ENCODE assay signal across 26 cellular contexts in genomic region chr1:159868766-159869165, GRCh38. TPM values are rescaled to one million over a fixed set of nuclear protein-coding genes. Genes with fewer than 3 reads are reported as not detected.
A peak's percentile ranks its signal among the peaks of the same experiment; 100 is the strongest.
DNase-seq lines count a peak whose midpoint lies in the region; ATAC-seq and TF ChIP-seq lines count a peak whose summit lies in the region.
"Had no signal": no experiment of that assay in that cellular context is flagged by ENCODE, and none has a peak within 500 bp of the region (broad histone marks: within the 10 kb centered on the region; RNA-seq: fewer than 3 reads in every experiment).

No MANE protein-coding gene starts in this region.

- no peak overlapping the region for H3K27ac Mint-ChIP-seq in activated T-helper 2 cell treated with anti-CD3 and anti-CD28 coated beads, Interferon-gamma antibody, Interleukin-2, Interleukin-4, amounts not matched to agents 10 μg/mL and 5 μg/mL and 100 μg/mL, durations not matched to agents 14 hours and 24 hours and 36 hours
- H3K27ac Mint-ChIP-seq: activated naive CD8-positive, alpha-beta T cell; dendritic cell treated with granulocyte-macrophage colony-stimulating factor and Interleukin-4, amounts not matched to agents 40 ng/mL and 50 ng/mL, for 4 days; H9; memory B cell; stimulated activated naive CD8-positive, alpha-beta T cell treated with anti-CD3 and anti-CD28 coated beads, Interleukin-15, Interleukin-2, amounts not matched to agents 100 ng/mL and 50 ng/mL, for 24 hours had no signal

- H3K4me1 ChIP-seq in KMS-11 (ENCODE audit: low read depth, poor library complexity, severe bottlenecking): peaks cover 31% of the 10 kb centered on the region
- peaks cover 25% of the 10 kb centered on the region for H3K4me1 ChIP-seq in RWPE2 (ENCODE audit: insufficient read depth, poor library complexity, severe bottlenecking)
- H3K4me1 ChIP-seq in mucosa of rectum (ENCODE audit: control insufficient read depth in 2 of 2, insufficient read depth in 2 of 2, low read length in 2 of 2): peaks cover 19 to 20% of the 10 kb centered on the region in 2 donors
- H3K4me1 ChIP-seq in aorta (ENCODE audit: control insufficient read depth in 1 of 2, insufficient read depth in 2 of 2, low read length in 2 of 2): no peaks in the 10 kb centered on the region
- H3K4me1 ChIP-seq in tibial nerve: peaks cover 0 to 10% (median 3%) of the 10 kb centered on the region in 4 donors
- H3K4me1 ChIP-seq: Caco-2 had no signal

- WGBS in aorta, 2 donors: 57 to 82% methylated on average over 3 of the region's 3 CpGs
- WGBS in tibial nerve, 2 donors: 33 to 72% methylated on average over 3 of the region's 3 CpGs

- DNase-seq in RWPE2 (ENCODE audit: low spot score): no peak
- no peak for DNase-seq in aorta
- no peak for DNase-seq in dedifferentiated amniotic fluid mesenchymal stem cell (ENCODE audit: extremely low spot score)
- DNase-seq in tibial nerve (ENCODE audit: low spot score in 2 of 2): no peak
- DNase-seq in activated T-helper 2 cell treated with anti-CD3 and anti-CD28 coated beads, Interferon-gamma antibody, Interleukin-2, Interleukin-4, amounts not matched to agents 10 μg/mL and 5 μg/mL and 100 μg/mL, durations not matched to agents 14 hours and 24 hours and 36 hours (ENCODE audit: low spot score): no peak
- DNase-seq: activated CD4-positive, CD25-positive, alpha-beta regulatory T cell treated with anti-CD3 and anti-CD28 coated beads, Interleukin-2, amount 50 U/mL, for 72 hours; activated CD8-positive, alpha-beta memory T cell treated with anti-CD3 and anti-CD28 coated beads for 24 hours; AML-193; Caco-2; H9; KG1; naive thymus-derived CD8-positive, alpha-beta T cell; NCI-H1092 treated with DMSO at 0.1 percent for 48 hours; NCI-H748 treated with DMSO at 0.1 percent for 48 hours; Peyer's patch; upper lobe of left lung had no signal

- H3K27ac ChIP-seq in KMS-11 (peak overlapping the region; percentile 76), RWPE2 (ENCODE audit: poor library complexity, severe bottlenecking) (peak overlapping the region; percentile 47), mucosa of rectum (ENCODE audit: low read depth in 2 of 2, low read length in 2 of 2) (peak overlapping the region; percentile 82 to 84), aorta (ENCODE audit: low read depth in 1 of 2, low read length in 2 of 2) (no peak overlapping the region), tibial nerve (no peak overlapping the region)
- H3K27ac ChIP-seq: brain microvascular endothelial cell, gastroesophageal sphincter, SK-N-MC, upper lobe of left lung had no signal

- intact Hi-C loops in aorta (cut with DNase I): no loop called here
- intact Hi-C loops in activated T-helper 2 cell treated with anti-CD3 and anti-CD28 coated beads, Interferon-gamma antibody, Interleukin-2, Interleukin-4, amounts not matched to agents 10 μg/mL and 5 μg/mL and 100 μg/mL, durations not matched to agents 14 hours and 24 hours and 36 hours (cut with micrococcal nuclease): no loop called here

- H3K27me3 ChIP-seq in KMS-11 (ENCODE audit: insufficient read depth, low read depth): no peaks in the 10 kb centered on the region
- no peaks in the 10 kb centered on the region for H3K27me3 ChIP-seq in RWPE2 (ENCODE audit: insufficient read depth, poor library complexity, severe bottlenecking)
- no peaks in the 10 kb centered on the region for H3K27me3 ChIP-seq in mucosa of rectum (ENCODE audit: control insufficient read depth in 2 of 2, insufficient read depth in 2 of 2, low read length in 2 of 2)
- no peaks in the 10 kb centered on the region for H3K27me3 ChIP-seq in aorta (ENCODE audit: control insufficient read depth in 1 of 2, insufficient read depth in 2 of 2, low read length in 1 of 2)
- H3K27me3 ChIP-seq in tibial nerve: no peaks in the 10 kb centered on the region
- H3K27me3 ChIP-seq: brain microvascular endothelial cell, Peyer's patch, upper lobe of left lung had no signal

- H3K9me3 Mint-ChIP-seq in activated T-helper 2 cell treated with anti-CD3 and anti-CD28 coated beads, Interferon-gamma antibody, Interleukin-2, Interleukin-4, amounts not matched to agents 10 μg/mL and 5 μg/mL and 100 μg/mL, durations not matched to agents 14 hours and 24 hours and 36 hours: no peaks in the 10 kb centered on the region
- H3K9me3 Mint-ChIP-seq: dendritic cell treated with granulocyte-macrophage colony-stimulating factor and Interleukin-4, amounts not matched to agents 40 ng/mL and 50 ng/mL, for 4 days; H9; memory B cell; naive thymus-derived CD8-positive, alpha-beta T cell; stimulated activated naive CD8-positive, alpha-beta T cell treated with anti-CD3 and anti-CD28 coated beads, Interleukin-15, Interleukin-2, amounts not matched to agents 100 ng/mL and 50 ng/mL, for 24 hours had no signal

- no peaks in the 10 kb centered on the region for H3K36me3 Mint-ChIP-seq in activated T-helper 2 cell treated with anti-CD3 and anti-CD28 coated beads, Interferon-gamma antibody, Interleukin-2, Interleukin-4, amounts not matched to agents 10 μg/mL and 5 μg/mL and 100 μg/mL, durations not matched to agents 14 hours and 24 hours and 36 hours (ENCODE audit: low read depth)
- H3K36me3 Mint-ChIP-seq: activated naive CD8-positive, alpha-beta T cell; naive thymus-derived CD8-positive, alpha-beta T cell had no signal

- peak overlapping the region; percentile 71 for H3K4me2 ChIP-seq in KMS-11

- no peak for TF ChIP-seq CTCF in KMS-11 (conservative IDR thresholded peaks at IDR 0.05; ENCODE audit: low read depth, low read length)
- TF ChIP-seq CTCF in RWPE2 (IDR thresholded peaks at IDR 0.05; ENCODE audit: poor library complexity, severe bottlenecking): no peak
- no peak for TF ChIP-seq CTCF in tibial nerve (IDR thresholded peaks at IDR 0.05)

- H4K20me1 ChIP-seq in KMS-11 (ENCODE audit: insufficient read depth): no peaks in the 10 kb centered on the region

- H3K4me3 ChIP-seq in KMS-11 (IDR thresholded peaks at IDR 0.05; ENCODE audit: insufficient read depth, low read depth, low read length): peak overlapping the region; percentile 96
- H3K4me3 ChIP-seq in RWPE2 (ENCODE audit: severe bottlenecking): no peak overlapping the region
- H3K4me3 ChIP-seq in mucosa of rectum (ENCODE audit: low read length in 2 of 2): no peak overlapping the region
- no peak overlapping the region for H3K4me3 ChIP-seq in aorta (ENCODE audit: low read length in 2 of 2)
- H3K4me3 ChIP-seq in tibial nerve: no peak overlapping the region
- H3K4me3 ChIP-seq: gastroesophageal sphincter, Peyer's patch, SK-N-MC, upper lobe of left lung had no signal

- no peak overlapping the region for H3K4me3 Mint-ChIP-seq in activated T-helper 2 cell treated with anti-CD3 and anti-CD28 coated beads, Interferon-gamma antibody, Interleukin-2, Interleukin-4, amounts not matched to agents 10 μg/mL and 5 μg/mL and 100 μg/mL, durations not matched to agents 14 hours and 24 hours and 36 hours (ENCODE audit: low read depth)
- H3K4me3 Mint-ChIP-seq: activated naive CD8-positive, alpha-beta T cell; dendritic cell treated with granulocyte-macrophage colony-stimulating factor and Interleukin-4, amounts not matched to agents 40 ng/mL and 50 ng/mL, for 4 days; H9; memory B cell; naive thymus-derived CD8-positive, alpha-beta T cell; stimulated activated naive CD8-positive, alpha-beta T cell treated with anti-CD3 and anti-CD28 coated beads, Interleukin-15, Interleukin-2, amounts not matched to agents 100 ng/mL and 50 ng/mL, for 24 hours had no signal

- no peaks in the 10 kb centered on the region for H3K36me3 ChIP-seq in KMS-11 (ENCODE audit: insufficient read depth)
- H3K36me3 ChIP-seq in RWPE2 (ENCODE audit: low read depth): no peaks in the 10 kb centered on the region
- no peaks in the 10 kb centered on the region for H3K36me3 ChIP-seq in mucosa of rectum (ENCODE audit: control insufficient read depth in 2 of 2, insufficient read depth in 2 of 2, low read length in 2 of 2)
- H3K36me3 ChIP-seq in aorta (ENCODE audit: control insufficient read depth in 1 of 2, insufficient read depth in 2 of 2, low read length in 1 of 2): no peaks in the 10 kb centered on the region
- no peaks in the 10 kb centered on the region for H3K36me3 ChIP-seq in tibial nerve
- H3K36me3 ChIP-seq: brain microvascular endothelial cell, gastroesophageal sphincter, Peyer's patch, upper lobe of left lung had no signal

- H3K79me2 ChIP-seq in KMS-11 (ENCODE audit: insufficient read depth, low read depth): no peaks in the 10 kb centered on the region

- ATAC-seq in GM19463 (IDR thresholded peaks at IDR 0.05; ENCODE audit: unreplicated experiment): peak; percentile 34
- peak; percentile 2; the same call in 1 of the 3 replicates for ATAC-seq in RWPE2 (ENCODE audit: low read depth)
- no peak for ATAC-seq in aorta (ENCODE audit: low FRiP score)
- ATAC-seq: gastroesophageal sphincter had no signal

- H3K9me3 ChIP-seq in RWPE2 (ENCODE audit: severe bottlenecking) (no peaks in the 10 kb centered on the region), mucosa of rectum (ENCODE audit: control insufficient read depth in 2 of 2, low read length in 2 of 2) (no peaks in the 10 kb centered on the region), aorta (ENCODE audit: control insufficient read depth, low read length) (no peaks in the 10 kb centered on the region), tibial nerve (no peaks in the 10 kb centered on the region)
- H3K9me3 ChIP-seq: Caco-2, gastroesophageal sphincter, Peyer's patch, upper lobe of left lung had no signal

- H3K27me3 Mint-ChIP-seq in activated T-helper 2 cell treated with anti-CD3 and anti-CD28 coated beads, Interferon-gamma antibody, Interleukin-2, Interleukin-4, amounts not matched to agents 10 μg/mL and 5 μg/mL and 100 μg/mL, durations not matched to agents 14 hours and 24 hours and 36 hours (ENCODE audit: low read depth): peaks cover 1% of the 10 kb centered on the region
- H3K27me3 Mint-ChIP-seq: activated naive CD8-positive, alpha-beta T cell had no signal

- H3K9ac ChIP-seq in KMS-11: peak overlapping the region; percentile 54
- no peak overlapping the region for H3K9ac ChIP-seq in mucosa of rectum (ENCODE audit: low read depth in 1 of 2, low read length in 2 of 2)

- peak overlapping the region; percentile 66 for H2AFZ ChIP-seq in KMS-11 (ENCODE audit: low read depth)

- peaks cover 12% of the 10 kb centered on the region for H3K4me1 Mint-ChIP-seq in activated T-helper 2 cell treated with anti-CD3 and anti-CD28 coated beads, Interferon-gamma antibody, Interleukin-2, Interleukin-4, amounts not matched to agents 10 μg/mL and 5 μg/mL and 100 μg/mL, durations not matched to agents 14 hours and 24 hours and 36 hours (ENCODE audit: low read depth)
- H3K4me1 Mint-ChIP-seq: memory B cell had no signal

- TF ChIP-seq POLR2A in tibial nerve (IDR thresholded peaks at IDR 0.05): no peak

- no peak for TF ChIP-seq EP300 in tibial nerve (IDR thresholded peaks at IDR 0.05)

RNA-seq across cellular contexts. Expression of gene VSIG8, which starts 6.3 kb away (rescaled TPM):
- under 1 TPM in 1 of 2 donors, not detected in 1; 0.21 TPM for total RNA-seq in aorta
- polyA plus RNA-seq in aorta: under 1 TPM in 1 of 2 donors, not detected in 1; 0.56 TPM
- total RNA-seq in tibial nerve: under 1 TPM in 1 of 4 donors, not detected in 3; 0.20 TPM
- not detected in 2 replicates for total RNA-seq in activated T-helper 2 cell treated with anti-CD3 and anti-CD28 coated beads, Interferon-gamma antibody, Interleukin-2, Interleukin-4, amounts not matched to agents 10 μg/mL and 5 μg/mL and 100 μg/mL, durations not matched to agents 14 hours and 24 hours and 36 hours
- total RNA-seq: Caco-2; gastroesophageal sphincter; H9; naive thymus-derived CD8-positive, alpha-beta T cell had no signal
- polyA plus RNA-seq: naive thymus-derived CD8-positive, alpha-beta T cell had no signal

RNA-seq across cellular contexts. Expression of gene CFAP45, which starts 31.2 kb away (rescaled TPM):
- 1 to 10 TPM; 2.5 to 2.7 TPM for total RNA-seq in aorta
- polyA plus RNA-seq in aorta: 1 to 10 TPM in 1 of 2 donors, not detected in 1; 2.7 TPM
- under 1 TPM in 3 of 4 donors, not detected in 1; 0.39 to 0.66 (median 0.63) TPM for total RNA-seq in tibial nerve
- 1.5 and 2.3 TPM in 2 replicates for total RNA-seq in activated T-helper 2 cell treated with anti-CD3 and anti-CD28 coated beads, Interferon-gamma antibody, Interleukin-2, Interleukin-4, amounts not matched to agents 10 μg/mL and 5 μg/mL and 100 μg/mL, durations not matched to agents 14 hours and 24 hours and 36 hours

RNA-seq across cellular contexts. Expression of gene SLAMF8, which starts 42.1 kb away (rescaled TPM):
- total RNA-seq in aorta (10 to 100 TPM in 1 of 2 donors, 1 to 10 TPM in 1; 8.0 to 12.8 TPM), tibial nerve (1 to 10 TPM; 2.2 to 6.9 (median 3.7) TPM)
- polyA plus RNA-seq in aorta: 1 to 10 TPM; 1.3 to 3.9 TPM
- total RNA-seq in activated T-helper 2 cell treated with anti-CD3 and anti-CD28 coated beads, Interferon-gamma antibody, Interleukin-2, Interleukin-4, amounts not matched to agents 10 μg/mL and 5 μg/mL and 100 μg/mL, durations not matched to agents 14 hours and 24 hours and 36 hours: 0.34 and 0.71 TPM in 2 replicates
- total RNA-seq: Caco-2, H9 had no signal

RNA-seq across cellular contexts. Expression of gene TAGLN2, which starts 56.5 kb away (rescaled TPM):
- total RNA-seq in aorta (100 to 1,000 TPM; 316 to 350 TPM), tibial nerve (100 to 1,000 TPM; 149 to 205 (median 168) TPM)
- polyA plus RNA-seq in aorta: 100 to 1,000 TPM; 349 to 383 TPM
- total RNA-seq in activated T-helper 2 cell treated with anti-CD3 and anti-CD28 coated beads, Interferon-gamma antibody, Interleukin-2, Interleukin-4, amounts not matched to agents 10 μg/mL and 5 μg/mL and 100 μg/mL, durations not matched to agents 14 hours and 24 hours and 36 hours: 558 and 578 TPM in 2 replicates

Comparison
In these comparisons a context has a peak if more than half of its experiments do, and no peak if none do; other contexts are left out.
1. H3K27ac ChIP-seq: peak in KMS-11 (single experiment), RWPE2 (single experiment) and mucosa of rectum (2 of 2); none in aorta (0 of 2) and tibial nerve (0 of 4).